Comparison of ENCODE assay signal across 13 cellular contexts in genomic region chr10:6912424-6912823, GRCh38.
DNase-seq lines count a peak whose midpoint lies in the region; ATAC-seq, FAIRE-seq and TF ChIP-seq lines count a peak whose summit lies in the region.
"Had no signal": no experiment of that assay in that cellular context is flagged by ENCODE, and none has a peak within 500 bp of the region (broad histone marks: within the 10 kb centered on the region; RNA-seq: fewer than 3 reads in every experiment).

No MANE protein-coding gene starts in this region.

- CTCF ChIA-PET in IMR-90 (lab: Yijun Ruan, JAX): no interaction called here
- CTCF ChIA-PET in K562 (lab: Yijun Ruan, JAX; ENCODE audit: low intra/inter-chr PET ratio): no interaction called here

- no peak overlapping the region for H3K27ac ChIP-seq in IMR-90 (ENCODE audit: insufficient read depth, low read length)
- H3K27ac ChIP-seq in K562 (ENCODE audit: extremely low read depth, low read depth, low read length): no peak overlapping the region
- H3K27ac ChIP-seq: cardiac muscle cell, SJSA1, thoracic aorta had no signal

- no peak overlapping the region for H2BK20ac ChIP-seq in IMR-90 (ENCODE audit: low read depth, low read length)

- TF ChIP-seq POLR2A in IMR-90 (IDR thresholded peaks at IDR 0.05; ENCODE audit: low read depth, low read length) (no peak), K562 (conservative IDR thresholded peaks at IDR 0.05) (no peak)

- no peaks in the 10 kb centered on the region for H4K20me1 ChIP-seq in IMR-90 (ENCODE audit: insufficient read depth, low read length)
- H4K20me1 ChIP-seq in K562 (replicated peaks; ENCODE audit: control insufficient read depth, insufficient read depth, low read length): no peaks in the 10 kb centered on the region

- in situ Hi-C loops in IMR-90 (cut with MboI; ENCODE audit: low sequenced_read_pairs): no loop called here
- in situ Hi-C loops in K562 (cut with MboI): loop anchor here (5.0 kb wide), 1 partner anchor 510 kb away; no protein-coding TSS in a partner anchor

- no peak overlapping the region for H2BK15ac ChIP-seq in IMR-90 (ENCODE audit: low read depth, low read length)

- no peak overlapping the region for H3K23ac ChIP-seq in IMR-90 (ENCODE audit: low read depth, low read length)

- peak; percentile 74 for DNase-seq in HCEC 1CT
- DNase-seq in IMR-90: peak; percentile 15
- DNase-seq in K562 (ENCODE audit: extremely low read depth in 1 of 4, low spot score in 3 of 4): no peak
- peak; percentile 61 for DNase-seq in retina
- DNase-seq in NCI-H2107 treated with DMSO at 0.1 percent for 48 hours (lab: John Stamatoyannopoulos, UW; ENCODE audit: unreplicated experiment): no peak
- no peak for DNase-seq in activated CD4-positive, alpha-beta T cell treated with anti-CD3 and anti-CD28 coated beads, Interleukin-2, amount 50 U/mL, for 48 hours
- no peak for DNase-seq in putamen (ENCODE audit: low spot score)
- DNase-seq: islet precursor cell, NCI-H187, NCI-H748 treated with DMSO at 0.1 percent for 48 hours had no signal

- H4K91ac ChIP-seq in IMR-90 (ENCODE audit: insufficient read depth, low read depth, low read length): no peak overlapping the region

- H3K9me3 ChIP-seq in IMR-90 (ENCODE audit: control insufficient read depth, insufficient read depth, low read length) (peaks cover 2% of the 10 kb centered on the region; the same call in 1 of the 2 replicates), K562 (replicated peaks; ENCODE audit: control insufficient read depth, insufficient read depth, low read depth, low read length) (peaks cover 3% of the 10 kb centered on the region; the same call in 1 of the 2 replicates)
- H3K9me3 ChIP-seq: SJSA1, thoracic aorta had no signal

- no peak overlapping the region for H2BK5ac ChIP-seq in IMR-90 (ENCODE audit: low read depth, low read length, poor library complexity, severe bottlenecking)

- dilution Hi-C loops in IMR-90 (cut with HindIII; ENCODE audit: low sequenced_read_pairs, unreplicated experiment): no loop called here

- POLR2A ChIA-PET in IMR-90 (lab: Charles Lee; ENCODE audit: unreplicated experiment): no interaction called here
- POLR2A ChIA-PET in K562 (lab: Yijun Ruan, JAX): no interaction called here

- H3K9me1 ChIP-seq in IMR-90 (ENCODE audit: insufficient read depth, low read length): no peaks in the 10 kb centered on the region
- H3K9me1 ChIP-seq in K562 (ENCODE audit: control insufficient read depth, insufficient read depth, low read length): no peaks in the 10 kb centered on the region

- no peak overlapping the region for H3K4ac ChIP-seq in IMR-90 (ENCODE audit: low read depth, low read length)

- H3K4me1 ChIP-seq in IMR-90 (ENCODE audit: control insufficient read depth, insufficient read depth, low read length) (no peaks in the 10 kb centered on the region; the same call in 1 of the 2 replicates), K562 (replicated peaks in 1 of 2; ENCODE audit: control insufficient read depth in 2 of 2, insufficient read depth in 2 of 2, low read length in 2 of 2) (no peaks in the 10 kb centered on the region; a peak in 1 of 5 replicates)
- H3K4me1 ChIP-seq: SJSA1 had no signal

- H2BK120ac ChIP-seq in IMR-90 (ENCODE audit: low read depth, low read length): no peak overlapping the region

- no peak for TF ChIP-seq EP300 in K562 (IDR thresholded peaks at IDR 0.05; ENCODE audit: low read length)

- FAIRE-seq in K562 (lab: Jason Lieb, UNC): no peak

- H3K14ac ChIP-seq in IMR-90 (replicated peaks; ENCODE audit: low read depth, low read length): no peak overlapping the region

- 20% methylated on average over 1 of the region's 5 CpGs; no CpG with 5 or more reads in 1 of the 2 experiments for WGBS in IMR-90 (ENCODE audit: extremely low coverage in 2 of 2, insufficient read length in 1 of 2), 2 experiments
- 3% methylated on average over 5 of the region's 5 CpGs for WGBS in K562 (ENCODE audit: insufficient coverage, low coverage, missing lambda C conversion rate)

- no peak overlapping the region for H3K4me3 ChIP-seq in IMR-90 (ENCODE audit: insufficient read depth, low read depth, low read length)
- H3K4me3 ChIP-seq in K562: no peak overlapping the region
- H3K4me3 ChIP-seq: cardiac muscle cell, SJSA1, thoracic aorta had no signal

- no peak overlapping the region for H2AK5ac ChIP-seq in IMR-90 (ENCODE audit: low read depth, low read length)

- no peaks in the 10 kb centered on the region for H3K79me1 ChIP-seq in IMR-90 (ENCODE audit: low read depth in 1 of 2, low read length in 2 of 2)

- BruUV-seq in IMR-90 (replicated peaks; lab: Mats Ljungman, UMichigan) (no TSS peak), K562 (replicated peaks; lab: Mats Ljungman, UMichigan) (no TSS peak)

- TF ChIP-seq RAD21 in IMR-90 (IDR thresholded peaks at IDR 0.05; ENCODE audit: low read length): no peak
- TF ChIP-seq RAD21 in K562 (CRISPR knock-in tag; conservative IDR thresholded peaks at IDR 0.05 in 1 of 2, IDR thresholded peaks at IDR 0.05 in 1 of 2): no peak

- no peaks in the 10 kb centered on the region for H3K36me3 ChIP-seq in IMR-90 (ENCODE audit: control insufficient read depth, insufficient read depth, low read length)
- no peaks in the 10 kb centered on the region for H3K36me3 ChIP-seq in K562 (ENCODE audit: control insufficient read depth, insufficient read depth, low read length)
- H3K36me3 ChIP-seq: cardiac muscle cell, SJSA1, thoracic aorta had no signal

- H3K9ac ChIP-seq in IMR-90 (ENCODE audit: low read depth, low read length) (no peak overlapping the region), K562 (ENCODE audit: insufficient read depth in 1 of 2, low read depth in 2 of 2, low read length in 2 of 2) (no peak overlapping the region)

- no peak overlapping the region for H4K8ac ChIP-seq in IMR-90 (ENCODE audit: low read depth in 2 of 2, low read length in 2 of 2)

- TF ChIP-seq CTCF in IMR-90 (conservative IDR thresholded peaks at IDR 0.05; ENCODE audit: low read depth, low read length): no peak
- TF ChIP-seq CTCF in K562 (IDR thresholded peaks at IDR 0.05 in 2 of 3, conservative IDR thresholded peaks at IDR 0.05 in 1 of 3; ENCODE audit: insufficient read depth in 2 of 3, low read depth in 1 of 3, low read length in 3 of 3): no peak

- ATAC-seq in IMR-90 (ENCODE audit: low read depth) (no peak; the same call in 1 of the 2 replicates), K562 (no peak)

- peaks cover 4% of the 10 kb centered on the region; the same call in 1 of the 2 replicates for H3K27me3 ChIP-seq in IMR-90 (ENCODE audit: control insufficient read depth, insufficient read depth, low read length)
- H3K27me3 ChIP-seq in K562 (ENCODE audit: control insufficient read depth in 2 of 2, insufficient read depth in 2 of 2, low read length in 2 of 2): peaks cover 0 to 3% of the 10 kb centered on the region in 2 experiments; a peak in 1 of 5 replicates

- intact Hi-C loops in IMR-90 (cut with micrococcal nuclease) (no loop called here), K562 (cut with micrococcal nuclease) (no loop called here)

- no peak overlapping the region for H2AFZ ChIP-seq in IMR-90 (replicated peaks; ENCODE audit: low read length, poor library complexity)
- H2AFZ ChIP-seq in K562 (ENCODE audit: low read depth, low read length): no peak overlapping the region

- H3K18ac ChIP-seq in IMR-90 (ENCODE audit: low read depth, low read length): no peak overlapping the region

- H3K56ac ChIP-seq in IMR-90 (ENCODE audit: extremely low read depth, insufficient read depth, low read length): no peak overlapping the region

- H3K4me2 ChIP-seq in IMR-90 (ENCODE audit: low read depth, low read length) (no peak overlapping the region), K562 (ENCODE audit: insufficient read depth, low read length) (no peak overlapping the region)

- no peaks in the 10 kb centered on the region for H3K79me2 ChIP-seq in K562 (ENCODE audit: control insufficient read depth, insufficient read depth, low read length)

- H2AK9ac ChIP-seq in IMR-90 (replicated peaks; ENCODE audit: low read depth, low read length, poor library complexity): no peak overlapping the region

- no peak overlapping the region for H4K5ac ChIP-seq in IMR-90 (ENCODE audit: low read depth, low read length)

TF ChIP-seq in IMR-90, 13 proteins besides CTCF, POLR2A, EP300 and RAD21 (continues in another document):
- TF ChIP-seq NFE2L2 (IDR thresholded peaks at IDR 0.05; ENCODE audit: low read depth, low read length) (no peak), USF2 (IDR thresholded peaks at IDR 0.05; ENCODE audit: low read depth, low read length) (no peak)

TF ChIP-seq in K562, 482 proteins besides CTCF, POLR2A, EP300 and RAD21:
- TF ChIP-seq ZNF263 (CRISPR knock-in tag; IDR thresholded peaks at IDR 0.05; ENCODE audit: borderline replicate concordance) (no peak), MEIS2 (IDR thresholded peaks at IDR 0.05; ENCODE audit: partially characterized antibody) (peak; percentile 72)
- TF ChIP-seq, protein P1, sequence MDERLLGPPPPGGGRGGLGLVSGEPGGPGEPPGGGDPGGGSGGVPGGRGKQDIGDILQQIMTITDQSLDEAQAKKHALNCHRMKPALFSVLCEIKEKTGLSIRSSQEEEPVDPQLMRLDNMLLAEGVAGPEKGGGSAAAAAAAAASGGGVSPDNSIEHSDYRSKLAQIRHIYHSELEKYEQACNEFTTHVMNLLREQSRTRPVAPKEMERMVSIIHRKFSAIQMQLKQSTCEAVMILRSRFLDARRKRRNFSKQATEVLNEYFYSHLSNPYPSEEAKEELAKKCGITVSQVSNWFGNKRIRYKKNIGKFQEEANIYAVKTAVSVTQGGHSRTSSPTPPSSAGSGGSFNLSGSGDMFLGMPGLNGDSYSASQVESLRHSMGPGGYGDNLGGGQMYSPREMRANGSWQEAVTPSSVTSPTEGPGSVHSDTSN (CRISPR knock-in tag; IDR thresholded peaks at IDR 0.05; ENCODE audit: low read depth): no peak
- TF ChIP-seq, protein P1 (tag; conservative IDR thresholded peaks at IDR 0.05; ENCODE audit: low read depth): 0 out of 2 replicates have a peak, but pooled peaks have one; percentile 21

Comparison
In these comparisons a context has a peak if more than half of its experiments do, and no peak if none do; other contexts are left out.
1. DNase-seq: peak in HCEC 1CT (single experiment), IMR-90 (single experiment) and retina (single experiment); none in K562 (0 of 4), NCI-H2107 treated with DMSO at 0.1 percent for 48 hours (single experiment), activated CD4-positive, alpha-beta T cell treated with anti-CD3 and anti-CD28 coated beads, Interleukin-2, amount 50 U/mL, for 48 hours (0 of 2) and putamen (single experiment).